Comparison of ENCODE assay signal across 1 cellular context in genomic region chr11:85647604-85648299, GRCh38.
TF ChIP-seq lines count a peak whose summit lies in the region.

TSS of gene TMEM126A (plus strand) at chr11:85647967. CDS start at chr11:85650256, 2,289 bp downstream.

TF ChIP-seq in liver, 16 proteins besides CTCF, POLR2A, EP300 and RAD21 (continued from another document):
- TF ChIP-seq REST (IDR thresholded peaks at IDR 0.05) (peak; percentile 47), RXRA (IDR thresholded peaks at IDR 0.05) (peak; percentile 50 to 60), JUND (IDR thresholded peaks at IDR 0.05) (no peak), SP1 (IDR thresholded peaks at IDR 0.05) (peak; percentile 66), ATF3 (IDR thresholded peaks at IDR 0.05) (peak; percentile 15), MAX (IDR thresholded peaks at IDR 0.05) (peak; percentile 46), HNF4A (conservative IDR thresholded peaks at IDR 0.05) (peak; percentile 46 to 48)
TF ChIP-seq in liver: peak in this region for 13.
